In genomic region chr18:56532176-56532840, GRCh38 we compare ENCODE assay signal across 9 cellular contexts.
DNase-seq lines count a peak whose midpoint lies in the region; ATAC-seq and TF ChIP-seq lines count a peak whose summit lies in the region.
"Had no signal": no experiment of that assay in that cellular context is flagged by ENCODE, and none has a peak within 500 bp of the region (broad histone marks: within the 10 kb centered on the region; RNA-seq: fewer than 3 reads in every experiment).

No MANE protein-coding gene starts in this region.

- ATAC-seq in GM19397 (IDR thresholded peaks at IDR 0.05; ENCODE audit: unreplicated experiment) (peak; percentile 84), HG03095 (IDR thresholded peaks at IDR 0.05; ENCODE audit: unreplicated experiment) (peak; percentile 94), left ventricle myocardium superior (no peak)

- intact Hi-C loops in left ventricle myocardium superior (cut with micrococcal nuclease) = no loop called here

- H3K36me3 Mint-ChIP-seq in nephron progenitor cell (ENCODE audit: low read depth) = no peaks in the 10 kb centered on the region

- H3K27me3 Mint-ChIP-seq in nephron progenitor cell (ENCODE audit: low read depth, poor library complexity) = no peaks in the 10 kb centered on the region

- H3K9me3 Mint-ChIP-seq in nephron progenitor cell = peaks cover 13% of the 10 kb centered on the region

- no peak overlapping the region for H3K27ac Mint-ChIP-seq in nephron progenitor cell

- in situ Hi-C loops in GM13976 (cut with MboI; ENCODE audit: low sequenced_read_pairs, unreplicated experiment) = no loop called here

- TF ChIP-seq CTCF in GM13976 (IDR thresholded peaks at IDR 0.05; ENCODE audit: borderline replicate concordance, control extremely low read depth, extremely low read depth, insufficient read depth, missing control alignments) (no peak), nephron progenitor cell (IDR thresholded peaks at IDR 0.05) (no peak)

- H3K4me1 Mint-ChIP-seq in nephron progenitor cell = no peaks in the 10 kb centered on the region

- no peak overlapping the region for H3K4me3 Mint-ChIP-seq in nephron progenitor cell

- DNase-seq in GM13976 (ENCODE audit: low spot score) (peak; percentile 29), astrocyte of the hippocampus (ENCODE audit: low read depth, low spot score) (peak; percentile 72), NCI-H1417 treated with DMSO at 0.1 percent for 48 hours (lab: John Stamatoyannopoulos, UW) (no peak), left ventricle myocardium superior (no peak), nephron progenitor cell (no peak), NCI-H526 treated with DMSO at 0.1 percent for 48 hours (lab: John Stamatoyannopoulos, UW) (no peak)
- DNase-seq: activated CD4-positive, alpha-beta T cell treated with anti-CD3 and anti-CD28 coated beads, Interleukin-2, amount 50 U/mL, for 1 hour had no signal

Comparison
In these comparisons a context has a peak if more than half of its experiments do, and no peak if none do; other contexts are left out.
1. DNase-seq: peak in GM13976 (single experiment) and astrocyte of the hippocampus (single experiment); none in NCI-H1417 treated with DMSO at 0.1 percent for 48 hours (single experiment), left ventricle myocardium superior (single experiment), nephron progenitor cell (single experiment) and NCI-H526 treated with DMSO at 0.1 percent for 48 hours (single experiment).